In the genomic region with DNA sequence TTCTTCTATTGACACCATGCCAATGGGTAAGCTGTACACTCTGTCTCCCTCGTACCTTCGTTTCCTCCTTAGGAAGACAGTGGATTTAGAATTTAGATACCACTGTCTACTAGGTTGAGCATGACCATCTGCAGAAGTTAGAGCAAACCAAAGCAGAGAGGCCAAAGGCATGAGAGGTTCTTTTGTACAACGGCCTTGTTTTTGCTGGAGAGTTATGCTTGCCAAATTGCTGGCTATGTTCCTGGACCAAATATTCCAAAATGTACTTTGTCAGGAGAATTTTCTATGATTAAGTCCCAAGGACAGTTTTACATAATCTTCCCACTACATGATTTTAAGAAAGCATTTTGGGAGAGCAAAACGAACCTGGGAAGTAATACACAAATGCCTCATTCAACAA, we compare ENCODE assay signal across 25 cellular contexts. TPM values are rescaled to one million over a fixed set of nuclear protein-coding genes. Genes with fewer than 3 reads are reported as not detected.
DNase-seq lines count a peak whose midpoint lies in the region; ATAC-seq and TF ChIP-seq lines count a peak whose summit lies in the region.
"Had no signal": no experiment of that assay in that cellular context is flagged by ENCODE, and none has a peak within 500 bp of the region (broad histone marks: within the 10 kb centered on the region; RNA-seq: fewer than 3 reads in every experiment).

No MANE protein-coding gene starts in this region.

- no peak overlapping the region for H3K27ac Mint-ChIP-seq in activated T-cell treated with anti-CD3 and anti-CD28 coated beads, Interleukin-2, amount 50 U/mL, for 24 hours
- no peak overlapping the region for H3K27ac Mint-ChIP-seq in naive thymus-derived CD8-positive, alpha-beta T cell
- no peak overlapping the region for H3K27ac Mint-ChIP-seq in activated CD4-positive, alpha-beta T cell treated with anti-CD3 and anti-CD28 coated beads, Interleukin-2, amount 10 ng/mL, durations not matched to agents 7 days and 5 days
- H3K27ac Mint-ChIP-seq: CD8-positive, alpha-beta T cell; GM23338 had no signal

- 44 to 67% (median 48%) methylated on average over 4 of the region's 4 CpGs for WGBS in psoas muscle, 3 donors

- no peaks in the 10 kb centered on the region for H3K27me3 Mint-ChIP-seq in activated T-cell treated with anti-CD3 and anti-CD28 coated beads, Interleukin-2, amount 50 U/mL, for 24 hours
- H3K27me3 Mint-ChIP-seq in naive thymus-derived CD8-positive, alpha-beta T cell = no peaks in the 10 kb centered on the region
- no peaks in the 10 kb centered on the region for H3K27me3 Mint-ChIP-seq in activated CD4-positive, alpha-beta T cell treated with anti-CD3 and anti-CD28 coated beads, Interleukin-2, amount 10 ng/mL, durations not matched to agents 7 days and 5 days

- POLR2A ChIA-PET in naive thymus-derived CD8-positive, alpha-beta T cell (lab: Charles Lee) = no interaction called here
- POLR2A ChIA-PET in activated CD4-positive, alpha-beta T cell treated with anti-CD3 and anti-CD28 coated beads, Interleukin-2, amount 10 ng/mL, durations not matched to agents 7 days and 5 days (lab: Charles Lee) = no interaction called here

- peak overlapping the region; percentile 89 for H3K27ac ChIP-seq in psoas muscle
- H3K27ac ChIP-seq: 22Rv1 had no signal

- ATAC-seq in Right ventricle myocardium inferior (peak; percentile 67), psoas muscle (no peak)
- ATAC-seq in naive thymus-derived CD8-positive, alpha-beta T cell = no peak
- ATAC-seq: CD8-positive, alpha-beta T cell; GM23338; Panc1 had no signal

- H3K4me1 ChIP-seq in psoas muscle = peaks cover 46% of the 10 kb centered on the region

- intact Hi-C loops in Right ventricle myocardium inferior (cut with DNase I) (no loop called here), cardiac septum (cut with DNase I) (loop anchor here (2.0 to 5.0 kb wide), 2 partner anchors 47 to 186 kb away; partner anchors contain the start of gene PLCE1), psoas muscle (cut with DNase I) (loop anchor here in 1 of 2 donors (5.0 to 10.0 kb wide), 2 partner anchors 46 to 189 kb away; partner anchors contain the start of gene PLCE1)

- H3K4me1 Mint-ChIP-seq in activated T-cell treated with anti-CD3 and anti-CD28 coated beads, Interleukin-2, amount 50 U/mL, for 24 hours (ENCODE audit: low read depth) = no peaks in the 10 kb centered on the region
- H3K4me1 Mint-ChIP-seq in naive thymus-derived CD8-positive, alpha-beta T cell = no peaks in the 10 kb centered on the region
- no peaks in the 10 kb centered on the region for H3K4me1 Mint-ChIP-seq in activated CD4-positive, alpha-beta T cell treated with anti-CD3 and anti-CD28 coated beads, Interleukin-2, amount 10 ng/mL, durations not matched to agents 7 days and 5 days
- H3K4me1 Mint-ChIP-seq: GM23338 had no signal

- CTCF ChIA-PET in activated CD4-positive, alpha-beta T cell treated with anti-CD3 and anti-CD28 coated beads, Interleukin-2, amount 10 ng/mL, durations not matched to agents 7 days and 5 days (lab: Charles Lee) = no interaction called here

- TF ChIP-seq CTCF in fibroblast of the aortic adventitia (IDR thresholded peaks at IDR 0.05; ENCODE audit: insufficient read depth, low read length) = no peak
- no peak for TF ChIP-seq CTCF in psoas muscle (IDR thresholded peaks at IDR 0.05)

- H3K9me3 Mint-ChIP-seq in activated T-cell treated with anti-CD3 and anti-CD28 coated beads, Interleukin-2, amount 50 U/mL, for 24 hours = no peaks in the 10 kb centered on the region
- H3K9me3 Mint-ChIP-seq in naive thymus-derived CD8-positive, alpha-beta T cell = no peaks in the 10 kb centered on the region
- H3K9me3 Mint-ChIP-seq in activated CD4-positive, alpha-beta T cell treated with anti-CD3 and anti-CD28 coated beads, Interleukin-2, amount 10 ng/mL, durations not matched to agents 7 days and 5 days = no peaks in the 10 kb centered on the region
- H3K9me3 Mint-ChIP-seq: CD8-positive, alpha-beta T cell; GM23338 had no signal

- no peaks in the 10 kb centered on the region for H3K36me3 ChIP-seq in psoas muscle (ENCODE audit: insufficient read depth in 1 of 2, low read depth in 1 of 2)
- H3K36me3 ChIP-seq: SJCRH30 had no signal

- H3K4me3 Mint-ChIP-seq in activated T-cell treated with anti-CD3 and anti-CD28 coated beads, Interleukin-2, amount 50 U/mL, for 24 hours = no peak overlapping the region
- no peak overlapping the region for H3K4me3 Mint-ChIP-seq in naive thymus-derived CD8-positive, alpha-beta T cell
- no peak overlapping the region for H3K4me3 Mint-ChIP-seq in activated CD4-positive, alpha-beta T cell treated with anti-CD3 and anti-CD28 coated beads, Interleukin-2, amount 10 ng/mL, durations not matched to agents 7 days and 5 days
- H3K4me3 Mint-ChIP-seq: CD8-positive, alpha-beta T cell; GM23338 had no signal

- H3K27me3 ChIP-seq in psoas muscle (ENCODE audit: insufficient read depth in 3 of 3, low read length in 2 of 3) = no peaks in the 10 kb centered on the region
- H3K27me3 ChIP-seq: SJCRH30 had no signal

- H3K9me3 ChIP-seq in psoas muscle = no peaks in the 10 kb centered on the region
- H3K9me3 ChIP-seq: SJCRH30 had no signal

- H3K4me3 ChIP-seq in fibroblast of the aortic adventitia (ENCODE audit: low read depth, low read length) (no peak overlapping the region), psoas muscle (no peak overlapping the region)
- H3K4me3 ChIP-seq: GM23338, SJCRH30 had no signal

- H3K36me3 Mint-ChIP-seq in activated T-cell treated with anti-CD3 and anti-CD28 coated beads, Interleukin-2, amount 50 U/mL, for 24 hours (ENCODE audit: low read depth) = no peaks in the 10 kb centered on the region
- no peaks in the 10 kb centered on the region for H3K36me3 Mint-ChIP-seq in naive thymus-derived CD8-positive, alpha-beta T cell
- no peaks in the 10 kb centered on the region for H3K36me3 Mint-ChIP-seq in activated CD4-positive, alpha-beta T cell treated with anti-CD3 and anti-CD28 coated beads, Interleukin-2, amount 10 ng/mL, durations not matched to agents 7 days and 5 days (ENCODE audit: low read depth)
- H3K36me3 Mint-ChIP-seq: CD8-positive, alpha-beta T cell had no signal

- DNase-seq in Right ventricle myocardium inferior (ENCODE audit: missing footprints) (no peak), cardiac septum (ENCODE audit: low spot score) (no peak), fibroblast of the aortic adventitia (ENCODE audit: low read depth) (peak; percentile 36), psoas muscle (no peak), NCI-H526 (lab: John Stamatoyannopoulos, UW) (no peak)
- no peak for DNase-seq in activated T-cell treated with anti-CD3 and anti-CD28 coated beads, Interleukin-2, amount 50 U/mL, for 24 hours
- no peak for DNase-seq in naive thymus-derived CD8-positive, alpha-beta T cell
- DNase-seq in activated CD4-positive, alpha-beta T cell treated with anti-CD3 and anti-CD28 coated beads, Interleukin-2, amount 10 ng/mL, durations not matched to agents 7 days and 5 days = no peak
- DNase-seq: AML-193; C1 segment of cervical spinal cord; CD8-positive, alpha-beta T cell; DND-41; HCEC 1CT; KG1; NCI-H1092; NCI-H1436 treated with DMSO at 0.1 percent for 48 hours; NCI-H2029; NCI-H226; NCI-H510A treated with DMSO at 0.1 percent for 48 hours; NCI-H774; NK-92 treated with Interleukin-12 subunit alpha and Interleukin-12 subunit beta, amount 100 ng/mL, for 24 hours; SJCRH30 had no signal

RNA-seq across cellular contexts. Expression of gene PLCE1, which starts 47.9 kb away (rescaled TPM):
- 4.2 TPM for total RNA-seq in Right ventricle myocardium inferior
- 51.5 TPM for total RNA-seq in cardiac septum
- 4.2 and 8.9 TPM in 2 replicates for total RNA-seq in fibroblast of the aortic adventitia (ENCODE audit: low replicate concordance)
- 10 to 100 TPM in 1 of 4 donors, 1 to 10 TPM in 3; 2.8 to 11.5 (median 5.8) TPM for total RNA-seq in psoas muscle
- 1 to 10 TPM in 1 of 3 donors, under 1 TPM in 2; 0.43 to 1.1 (median 0.94) TPM for polyA plus RNA-seq in psoas muscle
- not detected for total RNA-seq in naive thymus-derived CD8-positive, alpha-beta T cell
- under 1 TPM; 0.08 to 0.19 (median 0.17) TPM for polyA plus RNA-seq in naive thymus-derived CD8-positive, alpha-beta T cell
- under 1 TPM; 0.02 to 0.04 TPM for total RNA-seq in activated CD4-positive, alpha-beta T cell treated with anti-CD3 and anti-CD28 coated beads, Interleukin-2, amount 10 ng/mL, durations not matched to agents 7 days and 5 days
- total RNA-seq: CD8-positive, alpha-beta T cell had no signal

RNA-seq across cellular contexts. Expression of gene SLC35G1, which starts 52.0 kb away (rescaled TPM):
- total RNA-seq in Right ventricle myocardium inferior (1.8 TPM), cardiac septum (2.8 TPM), fibroblast of the aortic adventitia (ENCODE audit: low replicate concordance) (3.8 and 6.2 TPM in 2 replicates), psoas muscle (1 to 10 TPM; 1.3 to 2.3 (median 2.1) TPM)
- 1 to 10 TPM; 1.6 to 2.7 (median 2.5) TPM for polyA plus RNA-seq in psoas muscle
- 1 to 10 TPM; 6.3 to 6.4 TPM for total RNA-seq in naive thymus-derived CD8-positive, alpha-beta T cell
- 1 to 10 TPM; 2.3 to 3.9 (median 3.8) TPM for polyA plus RNA-seq in naive thymus-derived CD8-positive, alpha-beta T cell
- 1 to 10 TPM; 3.0 to 4.4 TPM for total RNA-seq in activated CD4-positive, alpha-beta T cell treated with anti-CD3 and anti-CD28 coated beads, Interleukin-2, amount 10 ng/mL, durations not matched to agents 7 days and 5 days
